ENCODE assay signal across 1 cellular context in the genomic region with DNA sequence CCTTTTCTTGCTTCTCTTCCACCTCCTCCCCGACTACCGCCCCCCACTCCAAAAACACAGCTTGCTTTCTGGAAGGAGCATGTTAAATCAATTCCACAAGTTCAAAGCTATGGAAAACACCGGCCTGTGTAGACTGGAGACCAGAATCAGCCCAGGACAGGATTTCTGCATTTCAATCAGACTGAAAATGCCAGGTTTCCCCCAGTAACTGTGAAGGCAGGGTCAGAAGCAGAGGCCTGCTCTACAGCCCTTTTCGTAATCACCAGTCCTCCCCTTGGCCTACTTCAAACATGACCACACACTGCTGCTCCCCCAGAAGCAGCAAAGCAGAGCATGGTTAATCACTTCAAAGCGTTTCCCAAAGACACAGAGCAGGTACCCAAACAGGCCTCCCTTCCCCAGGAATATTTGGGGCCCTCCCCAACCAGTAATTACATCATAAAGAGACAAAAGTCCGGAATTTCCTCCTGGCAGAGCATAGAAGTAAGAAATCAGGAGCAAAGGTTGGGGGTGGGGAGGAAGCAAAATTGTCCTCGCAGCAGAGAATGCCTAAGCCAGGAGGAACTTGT.
A peak's percentile ranks its signal among the peaks of the same experiment; 100 is the strongest.
TF ChIP-seq lines count a peak whose summit lies in the region.

No MANE protein-coding gene starts in this region.

TF ChIP-seq in HepG2, 621 proteins besides CTCF, POLR2A, EP300 and RAD21 (continued from another document and continues in another):
- TF ChIP-seq, protein P1, sequence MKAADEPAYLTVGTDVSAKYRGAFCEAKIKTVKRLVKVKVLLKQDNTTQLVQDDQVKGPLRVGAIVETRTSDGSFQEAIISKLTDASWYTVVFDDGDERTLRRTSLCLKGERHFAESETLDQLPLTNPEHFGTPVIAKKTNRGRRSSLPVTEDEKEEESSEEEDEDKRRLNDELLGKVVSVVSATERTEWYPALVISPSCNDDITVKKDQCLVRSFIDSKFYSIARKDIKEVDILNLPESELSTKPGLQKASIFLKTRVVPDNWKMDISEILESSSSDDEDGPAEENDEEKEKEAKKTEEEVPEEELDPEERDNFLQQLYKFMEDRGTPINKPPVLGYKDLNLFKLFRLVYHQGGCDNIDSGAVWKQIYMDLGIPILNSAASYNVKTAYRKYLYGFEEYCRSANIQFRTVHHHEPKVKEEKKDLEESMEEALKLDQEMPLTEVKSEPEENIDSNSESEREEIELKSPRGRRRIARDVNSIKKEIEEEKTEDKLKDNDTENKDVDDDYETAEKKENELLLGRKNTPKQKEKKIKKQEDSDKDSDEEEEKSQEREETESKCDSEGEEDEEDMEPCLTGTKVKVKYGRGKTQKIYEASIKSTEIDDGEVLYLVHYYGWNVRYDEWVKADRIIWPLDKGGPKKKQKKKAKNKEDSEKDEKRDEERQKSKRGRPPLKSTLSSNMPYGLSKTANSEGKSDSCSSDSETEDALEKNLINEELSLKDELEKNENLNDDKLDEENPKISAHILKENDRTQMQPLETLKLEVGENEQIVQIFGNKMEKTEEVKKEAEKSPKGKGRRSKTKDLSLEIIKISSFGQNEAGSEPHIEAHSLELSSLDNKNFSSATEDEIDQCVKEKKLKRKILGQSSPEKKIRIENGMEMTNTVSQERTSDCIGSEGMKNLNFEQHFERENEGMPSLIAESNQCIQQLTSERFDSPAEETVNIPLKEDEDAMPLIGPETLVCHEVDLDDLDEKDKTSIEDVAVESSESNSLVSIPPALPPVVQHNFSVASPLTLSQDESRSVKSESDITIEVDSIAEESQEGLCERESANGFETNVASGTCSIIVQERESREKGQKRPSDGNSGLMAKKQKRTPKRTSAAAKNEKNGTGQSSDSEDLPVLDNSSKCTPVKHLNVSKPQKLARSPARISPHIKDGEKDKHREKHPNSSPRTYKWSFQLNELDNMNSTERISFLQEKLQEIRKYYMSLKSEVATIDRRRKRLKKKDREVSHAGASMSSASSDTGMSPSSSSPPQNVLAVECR (CRISPR knock-in tag; IDR thresholded peaks at IDR 0.05; ENCODE audit: borderline replicate concordance) = peak; percentile 59; the same call in 1 of the 2 replicates
- TF ChIP-seq, protein P2, sequence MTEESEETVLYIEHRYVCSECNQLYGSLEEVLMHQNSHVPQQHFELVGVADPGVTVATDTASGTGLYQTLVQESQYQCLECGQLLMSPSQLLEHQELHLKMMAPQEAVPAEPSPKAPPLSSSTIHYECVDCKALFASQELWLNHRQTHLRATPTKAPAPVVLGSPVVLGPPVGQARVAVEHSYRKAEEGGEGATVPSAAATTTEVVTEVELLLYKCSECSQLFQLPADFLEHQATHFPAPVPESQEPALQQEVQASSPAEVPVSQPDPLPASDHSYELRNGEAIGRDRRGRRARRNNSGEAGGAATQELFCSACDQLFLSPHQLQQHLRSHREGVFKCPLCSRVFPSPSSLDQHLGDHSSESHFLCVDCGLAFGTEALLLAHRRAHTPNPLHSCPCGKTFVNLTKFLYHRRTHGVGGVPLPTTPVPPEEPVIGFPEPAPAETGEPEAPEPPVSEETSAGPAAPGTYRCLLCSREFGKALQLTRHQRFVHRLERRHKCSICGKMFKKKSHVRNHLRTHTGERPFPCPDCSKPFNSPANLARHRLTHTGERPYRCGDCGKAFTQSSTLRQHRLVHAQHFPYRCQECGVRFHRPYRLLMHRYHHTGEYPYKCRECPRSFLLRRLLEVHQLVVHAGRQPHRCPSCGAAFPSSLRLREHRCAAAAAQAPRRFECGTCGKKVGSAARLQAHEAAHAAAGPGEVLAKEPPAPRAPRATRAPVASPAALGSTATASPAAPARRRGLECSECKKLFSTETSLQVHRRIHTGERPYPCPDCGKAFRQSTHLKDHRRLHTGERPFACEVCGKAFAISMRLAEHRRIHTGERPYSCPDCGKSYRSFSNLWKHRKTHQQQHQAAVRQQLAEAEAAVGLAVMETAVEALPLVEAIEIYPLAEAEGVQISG (CRISPR knock-in tag; IDR thresholded peaks at IDR 0.05) = peak; percentile 63
- peak; percentile 86; the same call in 1 of the 2 replicates for TF ChIP-seq CBX5 (CRISPR knock-in tag; IDR thresholded peaks at IDR 0.05; ENCODE audit: borderline replicate concordance)
- peak; percentile 97 for TF ChIP-seq HNF4G (IDR thresholded peaks at IDR 0.05; ENCODE audit: borderline replicate concordance, low read depth, low read length)
- TF ChIP-seq HNF4G (CRISPR knock-in tag; IDR thresholded peaks at IDR 0.05; ENCODE audit: borderline replicate concordance, low read depth) = peak; percentile 93
- peak; percentile 95 for TF ChIP-seq SAP130 (CRISPR knock-in tag; IDR thresholded peaks at IDR 0.05; ENCODE audit: low read depth)
- no peak for TF ChIP-seq MAF1 (CRISPR knock-in tag; IDR thresholded peaks at IDR 0.05; ENCODE audit: borderline replicate concordance)
- TF ChIP-seq, protein P3, sequence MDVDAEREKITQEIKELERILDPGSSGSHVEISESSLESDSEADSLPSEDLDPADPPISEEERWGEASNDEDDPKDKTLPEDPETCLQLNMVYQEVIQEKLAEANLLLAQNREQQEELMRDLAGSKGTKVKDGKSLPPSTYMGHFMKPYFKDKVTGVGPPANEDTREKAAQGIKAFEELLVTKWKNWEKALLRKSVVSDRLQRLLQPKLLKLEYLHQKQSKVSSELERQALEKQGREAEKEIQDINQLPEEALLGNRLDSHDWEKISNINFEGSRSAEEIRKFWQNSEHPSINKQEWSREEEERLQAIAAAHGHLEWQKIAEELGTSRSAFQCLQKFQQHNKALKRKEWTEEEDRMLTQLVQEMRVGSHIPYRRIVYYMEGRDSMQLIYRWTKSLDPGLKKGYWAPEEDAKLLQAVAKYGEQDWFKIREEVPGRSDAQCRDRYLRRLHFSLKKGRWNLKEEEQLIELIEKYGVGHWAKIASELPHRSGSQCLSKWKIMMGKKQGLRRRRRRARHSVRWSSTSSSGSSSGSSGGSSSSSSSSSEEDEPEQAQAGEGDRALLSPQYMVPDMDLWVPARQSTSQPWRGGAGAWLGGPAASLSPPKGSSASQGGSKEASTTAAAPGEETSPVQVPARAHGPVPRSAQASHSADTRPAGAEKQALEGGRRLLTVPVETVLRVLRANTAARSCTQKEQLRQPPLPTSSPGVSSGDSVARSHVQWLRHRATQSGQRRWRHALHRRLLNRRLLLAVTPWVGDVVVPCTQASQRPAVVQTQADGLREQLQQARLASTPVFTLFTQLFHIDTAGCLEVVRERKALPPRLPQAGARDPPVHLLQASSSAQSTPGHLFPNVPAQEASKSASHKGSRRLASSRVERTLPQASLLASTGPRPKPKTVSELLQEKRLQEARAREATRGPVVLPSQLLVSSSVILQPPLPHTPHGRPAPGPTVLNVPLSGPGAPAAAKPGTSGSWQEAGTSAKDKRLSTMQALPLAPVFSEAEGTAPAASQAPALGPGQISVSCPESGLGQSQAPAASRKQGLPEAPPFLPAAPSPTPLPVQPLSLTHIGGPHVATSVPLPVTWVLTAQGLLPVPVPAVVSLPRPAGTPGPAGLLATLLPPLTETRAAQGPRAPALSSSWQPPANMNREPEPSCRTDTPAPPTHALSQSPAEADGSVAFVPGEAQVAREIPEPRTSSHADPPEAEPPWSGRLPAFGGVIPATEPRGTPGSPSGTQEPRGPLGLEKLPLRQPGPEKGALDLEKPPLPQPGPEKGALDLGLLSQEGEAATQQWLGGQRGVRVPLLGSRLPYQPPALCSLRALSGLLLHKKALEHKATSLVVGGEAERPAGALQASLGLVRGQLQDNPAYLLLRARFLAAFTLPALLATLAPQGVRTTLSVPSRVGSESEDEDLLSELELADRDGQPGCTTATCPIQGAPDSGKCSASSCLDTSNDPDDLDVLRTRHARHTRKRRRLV (CRISPR knock-in tag; IDR thresholded peaks at IDR 0.05) = peak; percentile 80
- TF ChIP-seq, protein P4, sequence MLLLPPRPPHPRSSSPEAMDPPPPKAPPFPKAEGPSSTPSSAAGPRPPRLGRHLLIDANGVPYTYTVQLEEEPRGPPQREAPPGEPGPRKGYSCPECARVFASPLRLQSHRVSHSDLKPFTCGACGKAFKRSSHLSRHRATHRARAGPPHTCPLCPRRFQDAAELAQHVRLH (CRISPR knock-in tag; IDR thresholded peaks at IDR 0.05; ENCODE audit: borderline replicate concordance, low read depth) = 0 out of 2 replicates have a peak, but pooled peaks have one; percentile 34
- TF ChIP-seq, protein P5, sequence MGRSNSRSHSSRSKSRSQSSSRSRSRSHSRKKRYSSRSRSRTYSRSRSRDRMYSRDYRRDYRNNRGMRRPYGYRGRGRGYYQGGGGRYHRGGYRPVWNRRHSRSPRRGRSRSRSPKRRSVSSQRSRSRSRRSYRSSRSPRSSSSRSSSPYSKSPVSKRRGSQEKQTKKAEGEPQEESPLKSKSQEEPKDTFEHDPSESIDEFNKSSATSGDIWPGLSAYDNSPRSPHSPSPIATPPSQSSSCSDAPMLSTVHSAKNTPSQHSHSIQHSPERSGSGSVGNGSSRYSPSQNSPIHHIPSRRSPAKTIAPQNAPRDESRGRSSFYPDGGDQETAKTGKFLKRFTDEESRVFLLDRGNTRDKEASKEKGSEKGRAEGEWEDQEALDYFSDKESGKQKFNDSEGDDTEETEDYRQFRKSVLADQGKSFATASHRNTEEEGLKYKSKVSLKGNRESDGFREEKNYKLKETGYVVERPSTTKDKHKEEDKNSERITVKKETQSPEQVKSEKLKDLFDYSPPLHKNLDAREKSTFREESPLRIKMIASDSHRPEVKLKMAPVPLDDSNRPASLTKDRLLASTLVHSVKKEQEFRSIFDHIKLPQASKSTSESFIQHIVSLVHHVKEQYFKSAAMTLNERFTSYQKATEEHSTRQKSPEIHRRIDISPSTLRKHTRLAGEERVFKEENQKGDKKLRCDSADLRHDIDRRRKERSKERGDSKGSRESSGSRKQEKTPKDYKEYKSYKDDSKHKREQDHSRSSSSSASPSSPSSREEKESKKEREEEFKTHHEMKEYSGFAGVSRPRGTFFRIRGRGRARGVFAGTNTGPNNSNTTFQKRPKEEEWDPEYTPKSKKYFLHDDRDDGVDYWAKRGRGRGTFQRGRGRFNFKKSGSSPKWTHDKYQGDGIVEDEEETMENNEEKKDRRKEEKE (IDR thresholded peaks at IDR 0.05) = no peak
- TF ChIP-seq, protein P6, sequence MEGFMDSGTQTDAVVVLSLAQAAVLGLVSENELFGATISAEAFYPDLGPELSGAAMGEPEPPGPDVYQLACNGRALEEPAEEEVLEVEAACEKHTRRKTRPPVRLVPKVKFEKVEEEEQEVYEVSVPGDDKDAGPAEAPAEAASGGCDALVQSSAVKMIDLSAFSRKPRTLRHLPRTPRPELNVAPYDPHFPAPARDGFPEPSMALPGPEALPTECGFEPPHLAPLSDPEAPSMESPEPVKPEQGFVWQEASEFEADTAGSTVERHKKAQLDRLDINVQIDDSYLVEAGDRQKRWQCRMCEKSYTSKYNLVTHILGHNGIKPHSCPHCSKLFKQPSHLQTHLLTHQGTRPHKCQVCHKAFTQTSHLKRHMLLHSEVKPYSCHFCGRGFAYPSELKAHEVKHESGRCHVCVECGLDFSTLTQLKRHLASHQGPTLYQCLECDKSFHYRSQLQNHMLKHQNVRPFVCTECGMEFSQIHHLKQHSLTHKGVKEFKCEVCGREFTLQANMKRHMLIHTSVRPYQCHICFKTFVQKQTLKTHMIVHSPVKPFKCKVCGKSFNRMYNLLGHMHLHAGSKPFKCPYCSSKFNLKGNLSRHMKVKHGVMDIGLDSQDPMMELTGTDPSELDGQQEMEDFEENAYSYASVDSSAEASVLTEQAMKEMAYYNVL (CRISPR knock-in tag; IDR thresholded peaks at IDR 0.05; ENCODE audit: borderline replicate concordance) = 0 out of 2 replicates have a peak, but pooled peaks have one; percentile 48
- TF ChIP-seq, protein P7, sequence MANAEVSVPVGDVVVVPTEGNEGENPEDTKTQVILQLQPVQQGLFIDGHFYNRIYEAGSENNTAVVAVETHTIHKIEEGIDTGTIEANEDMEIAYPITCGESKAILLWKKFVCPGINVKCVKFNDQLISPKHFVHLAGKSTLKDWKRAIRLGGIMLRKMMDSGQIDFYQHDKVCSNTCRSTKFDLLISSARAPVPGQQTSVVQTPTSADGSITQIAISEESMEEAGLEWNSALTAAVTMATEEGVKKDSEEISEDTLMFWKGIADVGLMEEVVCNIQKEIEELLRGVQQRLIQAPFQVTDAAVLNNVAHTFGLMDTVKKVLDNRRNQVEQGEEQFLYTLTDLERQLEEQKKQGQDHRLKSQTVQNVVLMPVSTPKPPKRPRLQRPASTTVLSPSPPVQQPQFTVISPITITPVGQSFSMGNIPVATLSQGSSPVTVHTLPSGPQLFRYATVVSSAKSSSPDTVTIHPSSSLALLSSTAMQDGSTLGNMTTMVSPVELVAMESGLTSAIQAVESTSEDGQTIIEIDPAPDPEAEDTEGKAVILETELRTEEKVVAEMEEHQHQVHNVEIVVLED (CRISPR knock-in tag; IDR thresholded peaks at IDR 0.05; ENCODE audit: borderline replicate concordance) = peak; percentile 56; the same call in 1 of the 2 replicates
- TF ChIP-seq, protein P8, sequence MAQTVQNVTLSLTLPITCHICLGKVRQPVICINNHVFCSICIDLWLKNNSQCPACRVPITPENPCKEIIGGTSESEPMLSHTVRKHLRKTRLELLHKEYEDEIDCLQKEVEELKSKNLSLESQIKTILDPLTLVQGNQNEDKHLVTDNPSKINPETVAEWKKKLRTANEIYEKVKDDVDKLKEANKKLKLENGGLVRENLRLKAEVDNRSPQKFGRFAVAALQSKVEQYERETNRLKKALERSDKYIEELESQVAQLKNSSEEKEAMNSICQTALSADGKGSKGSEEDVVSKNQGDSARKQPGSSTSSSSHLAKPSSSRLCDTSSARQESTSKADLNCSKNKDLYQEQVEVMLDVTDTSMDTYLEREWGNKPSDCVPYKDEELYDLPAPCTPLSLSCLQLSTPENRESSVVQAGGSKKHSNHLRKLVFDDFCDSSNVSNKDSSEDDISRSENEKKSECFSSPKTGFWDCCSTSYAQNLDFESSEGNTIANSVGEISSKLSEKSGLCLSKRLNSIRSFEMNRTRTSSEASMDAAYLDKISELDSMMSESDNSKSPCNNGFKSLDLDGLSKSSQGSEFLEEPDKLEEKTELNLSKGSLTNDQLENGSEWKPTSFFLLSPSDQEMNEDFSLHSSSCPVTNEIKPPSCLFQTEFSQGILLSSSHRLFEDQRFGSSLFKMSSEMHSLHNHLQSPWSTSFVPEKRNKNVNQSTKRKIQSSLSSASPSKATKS (CRISPR knock-in tag; IDR thresholded peaks at IDR 0.05) = no peak
- TF ChIP-seq KAT2B (IDR thresholded peaks at IDR 0.05; ENCODE audit: borderline replicate concordance, low read depth, low read length) = no peak
- TF ChIP-seq TMF1 (CRISPR knock-in tag; IDR thresholded peaks at IDR 0.05; ENCODE audit: low read depth) = no peak
- 0 out of 2 replicates have a peak, but pooled peaks have one; percentile 78 for TF ChIP-seq MIER3 (CRISPR knock-in tag; IDR thresholded peaks at IDR 0.05; ENCODE audit: borderline replicate concordance)
- TF ChIP-seq, protein P9, sequence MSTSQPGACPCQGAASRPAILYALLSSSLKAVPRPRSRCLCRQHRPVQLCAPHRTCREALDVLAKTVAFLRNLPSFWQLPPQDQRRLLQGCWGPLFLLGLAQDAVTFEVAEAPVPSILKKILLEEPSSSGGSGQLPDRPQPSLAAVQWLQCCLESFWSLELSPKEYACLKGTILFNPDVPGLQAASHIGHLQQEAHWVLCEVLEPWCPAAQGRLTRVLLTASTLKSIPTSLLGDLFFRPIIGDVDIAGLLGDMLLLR (CRISPR knock-in tag; IDR thresholded peaks at IDR 0.05) = no peak
- TF ChIP-seq MAFG (CRISPR knock-in tag; IDR thresholded peaks at IDR 0.05) = no peak
- TF ChIP-seq KLF13 (CRISPR knock-in tag; IDR thresholded peaks at IDR 0.05) = 0 out of 2 replicates have a peak, but pooled peaks have one; percentile 4
- TF ChIP-seq ZNF354B (CRISPR knock-in tag; IDR thresholded peaks at IDR 0.05) = no peak; the same call in 1 of the 2 replicates
- no peak for TF ChIP-seq PAWR (CRISPR knock-in tag; IDR thresholded peaks at IDR 0.05; ENCODE audit: borderline replicate concordance)
- TF ChIP-seq POLR2AphosphoS2 (IDR thresholded peaks at IDR 0.05; ENCODE audit: low read depth, low read length) = no peak
- TF ChIP-seq TBX3 (IDR thresholded peaks at IDR 0.05; ENCODE audit: borderline replicate concordance) = no peak
- TF ChIP-seq ZNF703 (CRISPR knock-in tag; IDR thresholded peaks at IDR 0.05; ENCODE audit: borderline replicate concordance) = no peak
- peak; percentile 71 for TF ChIP-seq ESRRA (CRISPR knock-in tag; IDR thresholded peaks at IDR 0.05; ENCODE audit: low read depth)
- TF ChIP-seq, protein P10, sequence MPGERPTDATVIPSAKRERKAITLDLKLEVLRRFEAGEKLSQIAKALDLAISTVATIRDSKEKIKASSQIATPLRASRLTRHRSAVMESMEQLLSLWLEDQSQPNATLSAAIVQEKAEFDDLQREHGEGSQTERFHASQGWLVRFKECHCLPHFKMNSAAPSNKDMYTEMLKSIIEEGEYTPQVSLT (CRISPR knock-in tag; IDR thresholded peaks at IDR 0.05; ENCODE audit: borderline replicate concordance, low read depth) = no peak
